1 cellular context compared by ENCODE assay signal in genomic region chr10:73788864-73789658, GRCh38.
TF ChIP-seq lines count a peak whose summit lies in the region.

No MANE protein-coding gene starts in this region.

TF ChIP-seq in HepG2, 621 proteins besides CTCF, POLR2A, EP300 and RAD21:
- no peak for TF ChIP-seq STAG1 (CRISPR knock-in tag; IDR thresholded peaks at IDR 0.05)
- TF ChIP-seq ZNF546 (CRISPR knock-in tag; conservative IDR thresholded peaks at IDR 0.05), result no peak
- 0 out of 2 replicates have a peak, but pooled peaks have one; percentile 22 for TF ChIP-seq ZNF687 (CRISPR knock-in tag; IDR thresholded peaks at IDR 0.05)
- no peak for TF ChIP-seq THRA (CRISPR knock-in tag; IDR thresholded peaks at IDR 0.05; ENCODE audit: borderline replicate concordance)
- TF ChIP-seq CREB3 (CRISPR knock-in tag; IDR thresholded peaks at IDR 0.05), result no peak
- TF ChIP-seq PATZ1 (CRISPR knock-in tag; IDR thresholded peaks at IDR 0.05), result peak; percentile 32; the same call in 1 of the 2 replicates
- no peak for TF ChIP-seq ZNF124 (CRISPR knock-in tag; IDR thresholded peaks at IDR 0.05)
- TF ChIP-seq NFYC (CRISPR knock-in tag; IDR thresholded peaks at IDR 0.05), result no peak
- TF ChIP-seq ZNF496 (CRISPR knock-in tag; IDR thresholded peaks at IDR 0.05; ENCODE audit: insufficient replicate concordance), result no peak
- TF ChIP-seq TBX2 (CRISPR knock-in tag; IDR thresholded peaks at IDR 0.05; ENCODE audit: borderline replicate concordance), result no peak
TF ChIP-seq in HepG2: peak in this region for 2.
